ENCODE assay signal across 1 cellular context in genomic region chr11:10657308-10658271, GRCh38.
TF ChIP-seq lines count a peak whose summit lies in the region.

No MANE protein-coding gene starts in this region.

TF ChIP-seq in GM23338, 12 proteins besides CTCF, POLR2A, EP300 and RAD21 (continued from another document):
- TF ChIP-seq, protein P1, sequence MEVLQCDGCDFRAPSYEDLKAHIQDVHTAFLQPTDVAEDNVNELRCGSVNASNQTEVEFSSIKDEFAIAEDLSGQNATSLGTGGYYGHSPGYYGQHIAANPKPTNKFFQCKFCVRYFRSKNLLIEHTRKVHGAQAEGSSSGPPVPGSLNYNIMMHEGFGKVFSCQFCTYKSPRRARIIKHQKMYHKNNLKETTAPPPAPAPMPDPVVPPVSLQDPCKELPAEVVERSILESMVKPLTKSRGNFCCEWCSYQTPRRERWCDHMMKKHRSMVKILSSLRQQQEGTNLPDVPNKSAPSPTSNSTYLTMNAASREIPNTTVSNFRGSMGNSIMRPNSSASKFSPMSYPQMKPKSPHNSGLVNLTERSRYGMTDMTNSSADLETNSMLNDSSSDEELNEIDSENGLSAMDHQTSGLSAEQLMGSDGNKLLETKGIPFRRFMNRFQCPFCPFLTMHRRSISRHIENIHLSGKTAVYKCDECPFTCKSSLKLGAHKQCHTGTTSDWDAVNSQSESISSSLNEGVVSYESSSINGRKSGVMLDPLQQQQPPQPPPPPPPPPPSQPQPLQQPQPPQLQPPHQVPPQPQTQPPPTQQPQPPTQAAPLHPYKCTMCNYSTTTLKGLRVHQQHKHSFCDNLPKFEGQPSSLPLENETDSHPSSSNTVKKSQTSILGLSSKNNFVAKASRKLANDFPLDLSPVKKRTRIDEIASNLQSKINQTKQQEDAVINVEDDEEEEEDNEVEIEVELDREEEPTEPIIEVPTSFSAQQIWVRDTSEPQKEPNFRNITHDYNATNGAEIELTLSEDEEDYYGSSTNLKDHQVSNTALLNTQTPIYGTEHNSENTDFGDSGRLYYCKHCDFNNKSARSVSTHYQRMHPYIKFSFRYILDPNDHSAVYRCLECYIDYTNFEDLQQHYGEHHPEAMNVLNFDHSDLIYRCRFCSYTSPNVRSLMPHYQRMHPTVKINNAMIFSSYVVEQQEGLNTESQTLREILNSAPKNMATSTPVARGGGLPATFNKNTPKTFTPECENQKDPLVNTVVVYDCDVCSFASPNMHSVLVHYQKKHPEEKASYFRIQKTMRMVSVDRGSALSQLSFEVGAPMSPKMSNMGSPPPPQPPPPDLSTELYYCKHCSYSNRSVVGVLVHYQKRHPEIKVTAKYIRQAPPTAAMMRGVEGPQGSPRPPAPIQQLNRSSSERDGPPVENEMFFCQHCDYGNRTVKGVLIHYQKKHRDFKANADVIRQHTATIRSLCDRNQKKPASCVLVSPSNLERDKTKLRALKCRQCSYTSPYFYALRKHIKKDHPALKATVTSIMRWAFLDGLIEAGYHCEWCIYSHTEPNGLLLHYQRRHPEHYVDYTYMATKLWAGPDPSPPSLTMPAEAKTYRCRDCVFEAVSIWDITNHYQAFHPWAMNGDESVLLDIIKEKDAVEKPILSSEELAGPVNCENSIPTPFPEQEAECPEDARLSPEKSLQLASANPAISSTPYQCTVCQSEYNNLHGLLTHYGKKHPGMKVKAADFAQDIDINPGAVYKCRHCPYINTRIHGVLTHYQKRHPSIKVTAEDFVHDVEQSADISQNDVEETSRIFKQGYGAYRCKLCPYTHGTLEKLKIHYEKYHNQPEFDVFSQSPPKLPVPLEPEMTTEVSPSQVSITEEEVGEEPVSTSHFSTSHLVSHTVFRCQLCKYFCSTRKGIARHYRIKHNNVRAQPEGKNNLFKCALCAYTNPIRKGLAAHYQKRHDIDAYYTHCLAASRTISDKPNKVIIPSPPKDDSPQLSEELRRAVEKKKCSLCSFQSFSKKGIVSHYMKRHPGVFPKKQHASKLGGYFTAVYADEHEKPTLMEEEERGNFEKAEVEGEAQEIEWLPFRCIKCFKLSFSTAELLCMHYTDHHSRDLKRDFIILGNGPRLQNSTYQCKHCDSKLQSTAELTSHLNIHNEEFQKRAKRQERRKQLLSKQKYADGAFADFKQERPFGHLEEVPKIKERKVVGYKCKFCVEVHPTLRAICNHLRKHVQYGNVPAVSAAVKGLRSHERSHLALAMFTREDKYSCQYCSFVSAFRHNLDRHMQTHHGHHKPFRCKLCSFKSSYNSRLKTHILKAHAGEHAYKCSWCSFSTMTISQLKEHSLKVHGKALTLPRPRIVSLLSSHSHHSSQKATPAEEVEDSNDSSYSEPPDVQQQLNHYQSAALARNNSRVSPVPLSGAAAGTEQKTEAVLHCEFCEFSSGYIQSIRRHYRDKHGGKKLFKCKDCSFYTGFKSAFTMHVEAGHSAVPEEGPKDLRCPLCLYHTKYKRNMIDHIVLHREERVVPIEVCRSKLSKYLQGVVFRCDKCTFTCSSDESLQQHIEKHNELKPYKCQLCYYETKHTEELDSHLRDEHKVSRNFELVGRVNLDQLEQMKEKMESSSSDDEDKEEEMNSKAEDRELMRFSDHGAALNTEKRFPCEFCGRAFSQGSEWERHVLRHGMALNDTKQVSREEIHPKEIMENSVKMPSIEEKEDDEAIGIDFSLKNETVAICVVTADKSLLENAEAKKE (CRISPR knock-in tag; IDR thresholded peaks at IDR 0.05) = no peak
- TF ChIP-seq EZH2 (IDR thresholded peaks at IDR 0.05; ENCODE audit: low read depth, unreplicated experiment) (no peak), REST (IDR thresholded peaks at IDR 0.05; ENCODE audit: unreplicated experiment) (no peak), ZNF114 (CRISPR knock-in tag; IDR thresholded peaks at IDR 0.05) (no peak), EZH2phosphoT487 (IDR thresholded peaks at IDR 0.05; ENCODE audit: unreplicated experiment) (no peak), ETS1 (IDR thresholded peaks at IDR 0.05) (no peak), STAT1 (IDR thresholded peaks at IDR 0.05; ENCODE audit: unreplicated experiment) (no peak), ZNF331 (CRISPR knock-in tag; IDR thresholded peaks at IDR 0.05; ENCODE audit: low read depth) (no peak), CREB1 (CRISPR knock-in tag; IDR thresholded peaks at IDR 0.05; ENCODE audit: low read depth) (no peak)
